21 cellular contexts compared by ENCODE assay signal in genomic region chr16:86519007-86519648, GRCh38. TPM values are rescaled to one million over a fixed set of nuclear protein-coding genes. Genes with fewer than 3 reads are reported as not detected.
DNase-seq lines count a peak whose midpoint lies in the region; ATAC-seq, FAIRE-seq and TF ChIP-seq lines count a peak whose summit lies in the region.
"Had no signal": no experiment of that assay in that cellular context is flagged by ENCODE, and none has a peak within 500 bp of the region (broad histone marks: within the 10 kb centered on the region; RNA-seq: fewer than 3 reads in every experiment).

No MANE protein-coding gene starts in this region.

- H3K4me2 ChIP-seq in GM12878 (ENCODE audit: control insufficient read depth, insufficient read depth) = no peak overlapping the region

- WGBS in GM12878 (ENCODE audit: insufficient coverage, insufficient replicate concordance, low lambda C conversion rate, missing lambda C conversion rate) = 39% methylated on average over 15 of the region's 16 CpGs

- no peaks in the 10 kb centered on the region for H3K4me1 Mint-ChIP-seq in Calu3 (ENCODE audit: low read depth, unreplicated experiment)
- H3K4me1 Mint-ChIP-seq: activated naive CD8-positive, alpha-beta T cell treated with anti-CD3 and anti-CD28 coated beads for 36 hours; activated T-helper 17 cell treated with anti-CD3 and anti-CD28 coated beads, Interleukin-2, amount 50 U/mL, for 72 hours had no signal

- intact Hi-C loops in Calu3 (cut with micrococcal nuclease; ENCODE audit: unreplicated experiment) (loop anchor here (5.0 kb wide), 1 partner anchor 702 kb away; no protein-coding TSS in a partner anchor), GM12878 (cut with micrococcal nuclease; ENCODE audit: unreplicated experiment) (loop anchor here (10.0 kb wide), 1 partner anchor 474 kb away; no protein-coding TSS in a partner anchor)

- H3K79me2 ChIP-seq in GM12878 (ENCODE audit: control insufficient read depth, insufficient read depth, low read length) = no peaks in the 10 kb centered on the region
- H3K79me2 ChIP-seq: parathyroid adenoma had no signal

- no peak overlapping the region for H3K4me3 ChIP-seq in GM12878
- H3K4me3 ChIP-seq in mucosa of rectum (ENCODE audit: low read length in 2 of 2) = no peak overlapping the region
- H3K4me3 ChIP-seq: suprapubic skin had no signal

- SMC1A ChIA-PET in GM12878 (lab: Charles Lee; ENCODE audit: uncharacterized antibody, unreplicated experiment) = interaction anchor here (1.8 to 3.1 kb wide), 2 partner anchors 177 to 446 kb away, joined by 6 to 11 read pairs; no protein-coding TSS in a partner anchor

- peak; percentile 11; the same call in 2 of the 3 replicates for ATAC-seq in GM12878
- no peak for ATAC-seq in HG03025 (IDR thresholded peaks at IDR 0.05; ENCODE audit: low FRiP score, unreplicated experiment)

- no peaks in the 10 kb centered on the region for H4K20me1 ChIP-seq in GM12878 (ENCODE audit: control insufficient read depth, insufficient read depth)

- CTCF ChIA-PET in Calu3 (lab: Charles Lee) (interaction anchor here (1.6 kb wide), 1 partner anchor 179 kb away, joined by 3 read pairs; no protein-coding TSS in a partner anchor), GM12878 (lab: Yijun Ruan, JAX) (interaction anchor here (1.0 to 5.7 kb wide), 13 partner anchors 9 to 705 kb away, joined by 3 to 37 read pairs (median 6); no protein-coding TSS in a partner anchor)

- no peak overlapping the region for H3K27ac Mint-ChIP-seq in Calu3 (ENCODE audit: unreplicated experiment)
- H3K27ac Mint-ChIP-seq: activated CD4-positive, alpha-beta T cell treated with anti-CD3 and anti-CD28 coated beads for 36 hours; activated CD8-positive, alpha-beta memory T cell treated with anti-CD3 and anti-CD28 coated beads, Interleukin-2, amount 10 ng/mL, durations not matched to agents 7 days and 5 days; activated naive CD8-positive, alpha-beta T cell treated with anti-CD3 and anti-CD28 coated beads for 36 hours; activated T-helper 17 cell treated with anti-CD3 and anti-CD28 coated beads, Interleukin-2, amount 50 U/mL, for 72 hours; CD14-positive monocyte had no signal

- no peaks in the 10 kb centered on the region for H3K9me3 Mint-ChIP-seq in Calu3 (ENCODE audit: low read depth, unreplicated experiment)
- H3K9me3 Mint-ChIP-seq: activated naive CD8-positive, alpha-beta T cell treated with anti-CD3 and anti-CD28 coated beads for 36 hours; activated T-helper 17 cell treated with anti-CD3 and anti-CD28 coated beads, Interleukin-2, amount 50 U/mL, for 72 hours; IgD-negative memory B cell; natural killer cell had no signal

- TF ChIP-seq POLR2A in GM12878 (IDR thresholded peaks at IDR 0.05; ENCODE audit: low read depth, low read length) = no peak

- no peaks in the 10 kb centered on the region for H3K36me3 ChIP-seq in GM12878 (ENCODE audit: control insufficient read depth in 2 of 2, insufficient read depth in 2 of 2, low read length in 1 of 2)
- H3K36me3 ChIP-seq in mucosa of rectum (ENCODE audit: control insufficient read depth in 2 of 2, insufficient read depth in 2 of 2, low read length in 2 of 2) = no peaks in the 10 kb centered on the region
- H3K36me3 ChIP-seq: suprapubic skin had no signal

- H3K4me3 Mint-ChIP-seq in Calu3 (ENCODE audit: low read depth, unreplicated experiment) = peak overlapping the region; percentile 61
- H3K4me3 Mint-ChIP-seq: activated CD4-positive, alpha-beta T cell treated with anti-CD3 and anti-CD28 coated beads for 36 hours; activated CD8-positive, alpha-beta memory T cell treated with anti-CD3 and anti-CD28 coated beads, Interleukin-2, amount 10 ng/mL, durations not matched to agents 7 days and 5 days; activated naive CD8-positive, alpha-beta T cell treated with anti-CD3 and anti-CD28 coated beads for 36 hours; natural killer cell had no signal

- peaks cover 5 to 9% of the 10 kb centered on the region in 2 experiments for H3K27me3 ChIP-seq in GM12878 (replicated peaks in 1 of 2; ENCODE audit: control insufficient read depth in 2 of 2, insufficient read depth in 2 of 2, low read length in 1 of 2)
- H3K27me3 ChIP-seq in mucosa of rectum (ENCODE audit: control insufficient read depth in 2 of 2, insufficient read depth in 2 of 2, low read length in 2 of 2) = peaks cover 8 to 16% of the 10 kb centered on the region in 2 donors
- H3K27me3 ChIP-seq: MG63 had no signal

- TF ChIP-seq CTCF in Calu3 (IDR thresholded peaks at IDR 0.05; ENCODE audit: unreplicated experiment) (no peak), GM12878 (IDR thresholded peaks at IDR 0.05 in 2 of 3, conservative IDR thresholded peaks at IDR 0.05 in 1 of 3; ENCODE audit: control insufficient read depth in 2 of 3, extremely low read depth in 1 of 3, insufficient read depth in 1 of 3, low read depth in 3 of 3, low read length in 3 of 3) (no peak)

- H3K4me1 ChIP-seq in GM12878 (ENCODE audit: control insufficient read depth, insufficient read depth, low read length) (no peaks in the 10 kb centered on the region), mucosa of rectum (ENCODE audit: control insufficient read depth in 2 of 2, insufficient read depth in 2 of 2, low read length in 2 of 2) (peaks cover 3 to 5% of the 10 kb centered on the region in 2 donors)
- H3K4me1 ChIP-seq: parathyroid adenoma had no signal

- no peak overlapping the region for H3K9ac ChIP-seq in GM12878 (ENCODE audit: control insufficient read depth, insufficient read depth, low read length)
- no peak overlapping the region for H3K9ac ChIP-seq in mucosa of rectum (ENCODE audit: low read depth in 1 of 2, low read length in 2 of 2)
- H3K9ac ChIP-seq: parathyroid adenoma had no signal

- H3K27me3 Mint-ChIP-seq in Calu3 (ENCODE audit: unreplicated experiment) = peaks cover 98% of the 10 kb centered on the region

- no peak for DNase-seq in Calu3
- DNase-seq in GM12878 (ENCODE audit: low read depth, low spot score) = no peak
- no peak for DNase-seq in SHP77 (lab: John Stamatoyannopoulos, UW)
- no peak for DNase-seq in RCC 7860 (ENCODE audit: low spot score)
- DNase-seq: activated CD4-positive, alpha-beta T cell treated with anti-CD3 and anti-CD28 coated beads for 36 hours; activated CD8-positive, alpha-beta memory T cell treated with anti-CD3 and anti-CD28 coated beads, Interleukin-2, amount 10 ng/mL, durations not matched to agents 7 days and 5 days; activated naive CD8-positive, alpha-beta T cell treated with anti-CD3 and anti-CD28 coated beads for 36 hours; cerebellar nuclear complex; DMS 273 treated with DMSO at 0.1 percent for 48 hours; MG63; natural killer cell; NCI-H2171; NCI-H526 had no signal

- H3K9me3 ChIP-seq in GM12878 (replicated peaks; ENCODE audit: control insufficient read depth, insufficient read depth, low read length) = no peaks in the 10 kb centered on the region
- no peaks in the 10 kb centered on the region for H3K9me3 ChIP-seq in mucosa of rectum (ENCODE audit: control insufficient read depth in 2 of 2, low read length in 2 of 2)
- H3K9me3 ChIP-seq: MG63, suprapubic skin had no signal

- BruUV-seq in Calu3 (replicated peaks; lab: Mats Ljungman, UMichigan) = no TSS peak
- no TSS peak for BruUV-seq in GM12878 (replicated peaks; lab: Mats Ljungman, UMichigan)

- H2AFZ ChIP-seq in GM12878 (ENCODE audit: control insufficient read depth, low read depth, low read length) = no peak overlapping the region
- H2AFZ ChIP-seq: parathyroid adenoma had no signal

- in situ Hi-C loops in GM12878 (cut with MboI) = loop anchor here (5.0 to 10.0 kb wide), 2 partner anchors 447 to 474 kb away; no protein-coding TSS in a partner anchor

- H3K27ac ChIP-seq in GM12878 (ENCODE audit: control insufficient read depth, insufficient read depth) (no peak overlapping the region), mucosa of rectum (ENCODE audit: low read depth in 2 of 2, low read length in 2 of 2) (peak overlapping the region; percentile 10 to 48)
- H3K27ac ChIP-seq: parathyroid adenoma, suprapubic skin had no signal

- POLR2A ChIA-PET in GM12878 (lab: Charles Lee) = no interaction called here

- FAIRE-seq in GM12878 (lab: Jason Lieb, UNC) (no peak), RCC 7860 (lab: Jason Lieb, UNC) (no peak)
- FAIRE-seq: TTC549 had no signal

- RAD21 ChIA-PET in GM12878 (lab: Charles Lee; ENCODE audit: unreplicated experiment) = interaction anchor here (0.5 to 1.6 kb wide), 2 partner anchors 698 to 826 kb away, joined by 3 to 7 read pairs; no protein-coding TSS in a partner anchor

- no peak for TF ChIP-seq RAD21 in GM12878 (IDR thresholded peaks at IDR 0.05; ENCODE audit: insufficient read depth, low read depth, low read length)

- no peak for TF ChIP-seq EP300 in GM12878 (IDR thresholded peaks at IDR 0.05; ENCODE audit: borderline replicate concordance in 1 of 2, control insufficient read depth in 1 of 2, low read depth in 2 of 2, low read length in 2 of 2)

- no peaks in the 10 kb centered on the region for H3K36me3 Mint-ChIP-seq in Calu3 (ENCODE audit: insufficient read depth, unreplicated experiment)
- H3K36me3 Mint-ChIP-seq: activated CD8-positive, alpha-beta memory T cell treated with anti-CD3 and anti-CD28 coated beads, Interleukin-2, amount 10 ng/mL, durations not matched to agents 7 days and 5 days; activated naive CD8-positive, alpha-beta T cell treated with anti-CD3 and anti-CD28 coated beads for 36 hours; IgD-negative memory B cell; natural killer cell had no signal

RNA-seq across cellular contexts. Expression of gene FOXF1, which starts 8.8 kb away (rescaled TPM):
- total RNA-seq in Calu3 (2022) (not detected in 2 replicates), GM12878 (2014; rRNA removed) (not detected in 2 replicates), GM12878 (2014; rRNA removed; fragmentation: Illumina TruSeq; extraction: Trizol) (not detected in 2 replicates), GM12878 (2021) (not detected in 2 replicates)
- total RNA-seq in GM12878 (2013; cell fraction: nucleolus; rRNA removed) = not detected in 2 replicates
- polyA plus RNA-seq in GM12878 (2011; ENCODE audit: low read depth) = not detected
- polyA plus RNA-seq in GM12878 (2011; rRNA removed) (0.01 TPM in 1 of 2 replicates, not detected in the other), GM12878 (2014; fragmentation: Illumina TruSeq; extraction: Trizol) (not detected in 2 replicates), GM12878 (2014; fragmentation: Nextera tagmentation; extraction: Ambion mirVana) (not detected), GM12878 (2014; rRNA removed) (not detected in 2 replicates), GM12878 (2016; fragmentation: Nextera tagmentation; extraction: Ambion mirVana) (not detected)
- polyA plus RNA-seq in GM12878 (2011; cell fraction: cytosol; rRNA removed) = 0.01 and 0.02 TPM in 2 replicates
- polyA plus RNA-seq in GM12878 (2011; cell fraction: nucleus; rRNA removed) = 0.06 and 0.10 TPM in 2 replicates
- polyA plus RNA-seq in GM12878 (2012) = not detected in 2 replicates
- not detected in 2 replicates for polyA minus RNA-seq in GM12878 (2011; rRNA and poly(A)+ RNA removed)
- polyA minus RNA-seq in GM12878 (2011; cell fraction: cytosol; rRNA and poly(A)+ RNA removed) = not detected in 2 replicates
- polyA minus RNA-seq in GM12878 (2011; cell fraction: nucleus; rRNA and poly(A)+ RNA removed) = 0.10 TPM in 1 of 2 replicates, not detected in the other
- total RNA-seq: activated CD4-positive, alpha-beta T cell treated with anti-CD3 and anti-CD28 coated beads for 36 hours; activated CD8-positive, alpha-beta memory T cell treated with anti-CD3 and anti-CD28 coated beads, Interleukin-2, amount 10 ng/mL, durations not matched to agents 7 days and 5 days; activated naive CD8-positive, alpha-beta T cell treated with anti-CD3 and anti-CD28 coated beads for 36 hours; activated T-helper 17 cell treated with anti-CD3 and anti-CD28 coated beads, Interleukin-2, amount 50 U/mL, for 72 hours; natural killer cell had no signal
- polyA plus RNA-seq: CD14-positive monocyte, IgD-negative memory B cell had no signal

RNA-seq across cellular contexts. Expression of gene MTHFSD, which starts 35.9 kb away (rescaled TPM):
- total RNA-seq in Calu3 (2022) (47.8 and 48.9 TPM in 2 replicates), GM12878 (2014; rRNA removed) (15.2 and 19.7 TPM in 2 replicates), GM12878 (2014; rRNA removed; fragmentation: Illumina TruSeq; extraction: Trizol) (13.5 and 14.5 TPM in 2 replicates), GM12878 (2021) (19.0 TPM in 2 replicates)
- 83.6 and 90.5 TPM in 2 replicates for total RNA-seq in GM12878 (2013; cell fraction: nucleolus; rRNA removed)
- polyA plus RNA-seq in GM12878 (2011; ENCODE audit: low read depth) = 5.2 TPM
- polyA plus RNA-seq in GM12878 (2011; rRNA removed) (21.7 and 24.5 TPM in 2 replicates), GM12878 (2014; fragmentation: Illumina TruSeq; extraction: Trizol) (15.0 and 15.7 TPM in 2 replicates), GM12878 (2014; fragmentation: Nextera tagmentation; extraction: Ambion mirVana) (1 to 10 TPM; 2.2 to 3.3 TPM), GM12878 (2014; rRNA removed) (17.7 and 17.8 TPM in 2 replicates), GM12878 (2016; fragmentation: Nextera tagmentation; extraction: Ambion mirVana) (10 to 100 TPM; 18.6 to 20.2 TPM)
- polyA plus RNA-seq in GM12878 (2011; cell fraction: cytosol; rRNA removed) = 16.6 and 19.3 TPM in 2 replicates
- 109 and 129 TPM in 2 replicates for polyA plus RNA-seq in GM12878 (2011; cell fraction: nucleus; rRNA removed)
- 13.2 and 16.9 TPM in 2 replicates for polyA plus RNA-seq in GM12878 (2012)
- 21.4 and 24.6 TPM in 2 replicates for polyA minus RNA-seq in GM12878 (2011; rRNA and poly(A)+ RNA removed)
- polyA minus RNA-seq in GM12878 (2011; cell fraction: cytosol; rRNA and poly(A)+ RNA removed) = 6.3 and 7.1 TPM in 2 replicates
- 48.8 and 64.1 TPM in 2 replicates for polyA minus RNA-seq in GM12878 (2011; cell fraction: nucleus; rRNA and poly(A)+ RNA removed)

RNA-seq across cellular contexts. Expression of gene FOXC2, which starts 47.5 kb away (rescaled TPM):
- total RNA-seq in Calu3 (2022) (8.7 and 10.9 TPM in 2 replicates), GM12878 (2014; rRNA removed) (not detected in 2 replicates), GM12878 (2014; rRNA removed; fragmentation: Illumina TruSeq; extraction: Trizol) (not detected in 2 replicates), GM12878 (2021) (not detected in 2 replicates)
- not detected in 2 replicates for total RNA-seq in GM12878 (2013; cell fraction: nucleolus; rRNA removed)
- not detected for polyA plus RNA-seq in GM12878 (2011; ENCODE audit: low read depth)
- polyA plus RNA-seq in GM12878 (2011; rRNA removed) (not detected in 2 replicates), GM12878 (2014; fragmentation: Illumina TruSeq; extraction: Trizol) (not detected in 2 replicates), GM12878 (2014; fragmentation: Nextera tagmentation; extraction: Ambion mirVana) (not detected), GM12878 (2014; rRNA removed) (0.03 TPM in 1 of 2 replicates, not detected in the other), GM12878 (2016; fragmentation: Nextera tagmentation; extraction: Ambion mirVana) (not detected)
- 0.01 TPM in 1 of 2 replicates, not detected in the other for polyA plus RNA-seq in GM12878 (2011; cell fraction: cytosol; rRNA removed)
- polyA plus RNA-seq in GM12878 (2011; cell fraction: nucleus; rRNA removed) = not detected in 2 replicates
- polyA plus RNA-seq in GM12878 (2012) = 0.04 TPM in 1 of 2 replicates, not detected in the other
- polyA minus RNA-seq in GM12878 (2011; rRNA and poly(A)+ RNA removed) = not detected in 2 replicates
- polyA minus RNA-seq in GM12878 (2011; cell fraction: cytosol; rRNA and poly(A)+ RNA removed) = not detected in 2 replicates
- polyA minus RNA-seq in GM12878 (2011; cell fraction: nucleus; rRNA and poly(A)+ RNA removed) = not detected in 2 replicates
- total RNA-seq: activated CD4-positive, alpha-beta T cell treated with anti-CD3 and anti-CD28 coated beads for 36 hours; activated CD8-positive, alpha-beta memory T cell treated with anti-CD3 and anti-CD28 coated beads, Interleukin-2, amount 10 ng/mL, durations not matched to agents 7 days and 5 days; activated naive CD8-positive, alpha-beta T cell treated with anti-CD3 and anti-CD28 coated beads for 36 hours; activated T-helper 17 cell treated with anti-CD3 and anti-CD28 coated beads, Interleukin-2, amount 50 U/mL, for 72 hours had no signal
- polyA plus RNA-seq: CD14-positive monocyte, IgD-negative memory B cell had no signal

RNA-seq across cellular contexts. Expression of gene FOXL1, which starts 59.2 kb away (rescaled TPM):
- total RNA-seq in Calu3 (2022) (13.3 and 14.5 TPM in 2 replicates), GM12878 (2014; rRNA removed) (not detected in 2 replicates), GM12878 (2014; rRNA removed; fragmentation: Illumina TruSeq; extraction: Trizol) (not detected in 2 replicates), GM12878 (2021) (not detected in 2 replicates)
- not detected in 2 replicates for total RNA-seq in GM12878 (2013; cell fraction: nucleolus; rRNA removed)
- polyA plus RNA-seq in GM12878 (2011; ENCODE audit: low read depth) = not detected
- polyA plus RNA-seq in GM12878 (2011; rRNA removed) (0.03 and 0.05 TPM in 2 replicates), GM12878 (2014; fragmentation: Illumina TruSeq; extraction: Trizol) (not detected in 2 replicates), GM12878 (2014; fragmentation: Nextera tagmentation; extraction: Ambion mirVana) (not detected), GM12878 (2014; rRNA removed) (not detected in 2 replicates), GM12878 (2016; fragmentation: Nextera tagmentation; extraction: Ambion mirVana) (not detected)
- polyA plus RNA-seq in GM12878 (2011; cell fraction: cytosol; rRNA removed) = 0.01 and 0.03 TPM in 2 replicates
- polyA plus RNA-seq in GM12878 (2011; cell fraction: nucleus; rRNA removed) = 0.09 and 0.10 TPM in 2 replicates
- polyA plus RNA-seq in GM12878 (2012) = not detected in 2 replicates
- 0.07 TPM in 1 of 2 replicates, not detected in the other for polyA minus RNA-seq in GM12878 (2011; rRNA and poly(A)+ RNA removed)
- 0.40 TPM in 1 of 2 replicates, not detected in the other for polyA minus RNA-seq in GM12878 (2011; cell fraction: cytosol; rRNA and poly(A)+ RNA removed)
- polyA minus RNA-seq in GM12878 (2011; cell fraction: nucleus; rRNA and poly(A)+ RNA removed) = not detected in 2 replicates
- total RNA-seq: activated CD4-positive, alpha-beta T cell treated with anti-CD3 and anti-CD28 coated beads for 36 hours; activated CD8-positive, alpha-beta memory T cell treated with anti-CD3 and anti-CD28 coated beads, Interleukin-2, amount 10 ng/mL, durations not matched to agents 7 days and 5 days; activated naive CD8-positive, alpha-beta T cell treated with anti-CD3 and anti-CD28 coated beads for 36 hours; activated T-helper 17 cell treated with anti-CD3 and anti-CD28 coated beads, Interleukin-2, amount 50 U/mL, for 72 hours had no signal
- polyA plus RNA-seq: CD14-positive monocyte, IgD-negative memory B cell had no signal
